Comparison of ENCODE assay signal across 8 cellular contexts in genomic region chr12:76031414-76032042, GRCh38. TPM values are rescaled to one million over a fixed set of nuclear protein-coding genes. Genes with fewer than 3 reads are reported as not detected.
DNase-seq lines count a peak whose midpoint lies in the region; ATAC-seq, FAIRE-seq and TF ChIP-seq lines count a peak whose summit lies in the region.

Gene PHLDA1, minus strand, starts transcription at chr12:76031776.

- H3F3A ChIP-seq in OCI-LY1 (ENCODE audit: insufficient read depth, low read length) = no peaks in the 10 kb centered on the region

- CTCF ChIA-PET in endothelial cell of umbilical vein (lab: Charles Lee) = interaction anchor here (0.6 to 6.6 kb wide), 38 partner anchors 11 to 546 kb away, joined by 3 to 95 read pairs (median 4); partner anchors contain the start of gene BBS10

- no peaks in the 10 kb centered on the region for H3K9me1 ChIP-seq in endothelial cell of umbilical vein (replicated peaks; ENCODE audit: control insufficient read depth, extremely low read depth, insufficient read depth, low read length)

- H3K4me2 ChIP-seq in OCI-LY1 (ENCODE audit: low read length) (peak within 1 kb of the TSS; percentile 67), endothelial cell of umbilical vein (ENCODE audit: insufficient read depth, low read length) (peak within 1 kb of the TSS; percentile 64)

- H3K4me3 ChIP-seq in OCI-LY1 (ENCODE audit: low read depth, low read length, poor library complexity, severe bottlenecking) = peak within 1 kb of the TSS; percentile 62
- peak within 1 kb of the TSS; percentile 77 to 99 (median 82) for H3K4me3 ChIP-seq in endothelial cell of umbilical vein (replicated peaks in 1 of 3; ENCODE audit: insufficient read depth in 1 of 3, low read depth in 1 of 3, low read length in 3 of 3)
- peak within 1 kb of the TSS; percentile 62 for H3K4me3 ChIP-seq in mononuclear cell (ENCODE audit: low read length)

- DNase-seq in DMS 273 treated with DMSO at 0.1 percent for 48 hours (lab: John Stamatoyannopoulos, UW) (peak; percentile 75), HuH-7 (ENCODE audit: low spot score) (peak; percentile 91), endothelial cell of umbilical vein (ENCODE audit: low read depth, low spot score) (peak; percentile 96)
- DNase-seq in activated CD8-positive, alpha-beta memory T cell treated with anti-CD3 and anti-CD28 coated beads, Interleukin-2, amount 50 U/mL, for 48 hours = peak; percentile 97
- peak; percentile 79 to 91 for DNase-seq in stimulated activated CD8-positive, alpha-beta memory T cell treated with anti-CD3 and anti-CD28 coated beads, Interleukin-4, amount 100 ng/mL, for 1 hour (ENCODE audit: low read depth in 2 of 2, low spot score in 1 of 2)

- no TSS peak for BruUV-seq in endothelial cell of umbilical vein (replicated peaks; lab: Mats Ljungman, UMichigan)

- dilution Hi-C loops in endothelial cell of umbilical vein (cut with MboI; ENCODE audit: extremely low pct_ligation_motif_present, low sequenced_read_pairs) = loop anchor here (25.0 kb wide), 1 partner anchor 519 kb away; the partner anchor contains the start of gene KRR1

- ATAC-seq in GM21515 (IDR thresholded peaks at IDR 0.05; ENCODE audit: unreplicated experiment) = peak; percentile 84

- POLR2A ChIA-PET in endothelial cell of umbilical vein (lab: Charles Lee) = interaction anchor here (0.6 to 3.3 kb wide), 33 partner anchors 34 to 520 kb away, joined by 3 to 20 read pairs (median 3); partner anchors contain the start of gene KRR1

- H3K9me3 ChIP-seq in OCI-LY1 (ENCODE audit: low read length) = no peaks in the 10 kb centered on the region
- no peaks in the 10 kb centered on the region for H3K9me3 ChIP-seq in endothelial cell of umbilical vein (replicated peaks; ENCODE audit: control insufficient read depth, insufficient read depth, low read length)
- H3K9me3 ChIP-seq in mononuclear cell (ENCODE audit: low read depth, low read length) = no peaks in the 10 kb centered on the region

- H3K4me1 ChIP-seq in OCI-LY1 (ENCODE audit: insufficient read depth, low read length, severe bottlenecking) = peaks cover 17% of the 10 kb centered on the region
- H3K4me1 ChIP-seq in endothelial cell of umbilical vein (ENCODE audit: control insufficient read depth, extremely low read depth, insufficient read depth, low read length) = peaks cover 26% of the 10 kb centered on the region
- peaks cover 28% of the 10 kb centered on the region for H3K4me1 ChIP-seq in mononuclear cell (ENCODE audit: insufficient read depth, low read length)

- peak; percentile 17; the same call in 1 of the 2 replicates for TF ChIP-seq CTCF in OCI-LY1 (IDR thresholded peaks at IDR 0.05; ENCODE audit: low read length)
- peak; percentile 60 to 79 for TF ChIP-seq CTCF in endothelial cell of umbilical vein (IDR thresholded peaks at IDR 0.05; ENCODE audit: extremely low read depth in 1 of 2, insufficient read depth in 1 of 2, low read depth in 1 of 2, low read length in 2 of 2)

- H4K20me1 ChIP-seq in OCI-LY1 (ENCODE audit: insufficient read depth, low read length) = no peaks in the 10 kb centered on the region
- no peaks in the 10 kb centered on the region for H4K20me1 ChIP-seq in endothelial cell of umbilical vein (replicated peaks; ENCODE audit: control insufficient read depth, extremely low read depth, insufficient read depth, low read length)

- no peaks in the 10 kb centered on the region for H3K9me2 ChIP-seq in OCI-LY1 (ENCODE audit: low read depth, low read length)

- H3K27ac ChIP-seq in OCI-LY1 (ENCODE audit: low read depth, low read length, poor library complexity, severe bottlenecking) (no peak within 1 kb of the TSS), endothelial cell of umbilical vein (ENCODE audit: insufficient read depth, low read depth, low read length) (peak within 1 kb of the TSS; percentile 87)

- no peaks in the 10 kb centered on the region; the same call in 1 of the 2 replicates for H3K27me3 ChIP-seq in OCI-LY1 (ENCODE audit: insufficient read depth, low read length)
- H3K27me3 ChIP-seq in endothelial cell of umbilical vein (ENCODE audit: control insufficient read depth in 2 of 2, insufficient read depth in 2 of 2, low read length in 2 of 2) = no peaks in the 10 kb centered on the region
- H3K27me3 ChIP-seq in mononuclear cell (ENCODE audit: insufficient read depth, low read length) = peaks cover 44% of the 10 kb centered on the region

- H3K36me3 ChIP-seq in OCI-LY1 (ENCODE audit: insufficient read depth, low read length) (no peaks in the 10 kb centered on the region), endothelial cell of umbilical vein (ENCODE audit: control insufficient read depth in 2 of 2, extremely low read depth in 1 of 2, insufficient read depth in 2 of 2, low read length in 2 of 2) (peaks cover 0 to 8% of the 10 kb centered on the region in 2 experiments)

- H2AFZ ChIP-seq in OCI-LY1 (ENCODE audit: low read length) = no peak within 1 kb of the TSS
- peak within 1 kb of the TSS; percentile 30 for H2AFZ ChIP-seq in endothelial cell of umbilical vein (ENCODE audit: low read depth, low read length)

- H3K79me2 ChIP-seq in OCI-LY1 (ENCODE audit: insufficient read depth, low read length) (no peaks in the 10 kb centered on the region), endothelial cell of umbilical vein (ENCODE audit: control insufficient read depth, insufficient read depth, low read length) (peaks cover 37% of the 10 kb centered on the region)

- peak; percentile 71 for FAIRE-seq in endothelial cell of umbilical vein (lab: Jason Lieb, UNC)

- intact Hi-C loops in endothelial cell of umbilical vein (cut with micrococcal nuclease) = loop anchor here (1.0 to 10.0 kb wide), 15 partner anchors 35 to 520 kb away; partner anchors contain the start of gene KRR1

- H3K9ac ChIP-seq in OCI-LY1 (ENCODE audit: low read length) = peak within 1 kb of the TSS; percentile 46; the same call in 1 of the 2 replicates
- H3K9ac ChIP-seq in endothelial cell of umbilical vein (replicated peaks; ENCODE audit: extremely low read depth, insufficient read depth, low read length) = peak within 1 kb of the TSS; percentile 99

- peak; percentile 98 for TF ChIP-seq POLR2A in endothelial cell of umbilical vein (IDR thresholded peaks at IDR 0.05; ENCODE audit: low read depth, low read length)

TF ChIP-seq in endothelial cell of umbilical vein, 7 proteins besides CTCF, POLR2A, EP300 and RAD21:
- peak; percentile 23 for TF ChIP-seq FOS (IDR thresholded peaks at IDR 0.05; ENCODE audit: borderline replicate concordance, insufficient read depth, low read length)
- no peak for TF ChIP-seq MYC (IDR thresholded peaks at IDR 0.05; ENCODE audit: low read depth, low read length)
- peak; percentile 99 for TF ChIP-seq POLR2AphosphoS5 (IDR thresholded peaks at IDR 0.05; ENCODE audit: insufficient read depth, low read depth, low read length)
- no peak for TF ChIP-seq JUN (IDR thresholded peaks at IDR 0.05; ENCODE audit: borderline replicate concordance, insufficient read depth, insufficient read length, low read depth)
TF ChIP-seq in endothelial cell of umbilical vein: peak in this region for 2.

RNA-seq across cellular contexts. Expression of gene PHLDA1, which starts in this region (rescaled TPM):
- total RNA-seq in endothelial cell of umbilical vein (26.8 and 30.8 TPM in 2 replicates), mononuclear cell (52.5 TPM)
- polyA plus RNA-seq in endothelial cell of umbilical vein = 13.8 and 14.1 TPM in 2 replicates
- polyA plus RNA-seq in endothelial cell of umbilical vein (2011; cell fraction: cytosol; rRNA removed) = 9.5 and 10.7 TPM in 2 replicates
- polyA plus RNA-seq in endothelial cell of umbilical vein (2011; cell fraction: nucleus; rRNA removed) = 12.0 and 13.5 TPM in 2 replicates
- 15.9 and 23.2 TPM in 2 replicates for polyA plus RNA-seq in endothelial cell of umbilical vein (2012)
- polyA minus RNA-seq in endothelial cell of umbilical vein = 12.6 and 18.0 TPM in 2 replicates
- polyA minus RNA-seq in endothelial cell of umbilical vein (2011; cell fraction: cytosol; rRNA and poly(A)+ RNA removed) = 6.0 TPM
- polyA minus RNA-seq in endothelial cell of umbilical vein (2011; cell fraction: nucleus; rRNA and poly(A)+ RNA removed) = 23.9 and 38.3 TPM in 2 replicates
